In the genomic region with DNA sequence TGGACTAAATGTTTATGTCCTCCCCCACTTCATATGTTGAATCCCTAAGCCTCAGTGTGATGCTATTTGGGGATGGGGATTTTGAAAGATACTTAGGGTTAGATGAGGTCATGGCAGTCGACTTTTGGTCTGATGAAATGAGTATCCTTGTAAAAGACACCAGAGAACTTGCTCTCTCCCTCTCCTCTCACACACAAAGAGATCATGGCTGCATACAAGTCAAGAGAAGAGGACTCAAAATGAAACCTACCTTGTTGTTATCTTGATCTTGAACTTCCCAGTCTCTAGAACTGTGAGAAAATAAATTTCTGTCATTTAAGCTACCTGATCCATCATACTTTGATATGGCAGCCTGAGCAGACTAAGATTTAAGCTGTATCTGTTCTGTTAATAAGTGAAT, we compare ENCODE assay signal across 18 cellular contexts.
"Had no signal": no experiment of that assay in that cellular context is flagged by ENCODE, and none has a peak within 500 bp of the region (broad histone marks: within the 10 kb centered on the region; RNA-seq: fewer than 3 reads in every experiment).

No MANE protein-coding gene starts in this region.

- H3K36me3 Mint-ChIP-seq: activated CD4-positive, alpha-beta memory T cell treated with anti-CD3 and anti-CD28 coated beads for 36 hours; activated naive CD8-positive, alpha-beta T cell treated with anti-CD3 and anti-CD28 coated beads for 36 hours; mesothelial cell of epicardium had no signal

- ATAC-seq: activated T-cell treated with anti-CD3 and anti-CD28 coated beads, Interleukin-2, amount 50 U/mL, for 72 hours; gastroesophageal sphincter; lower lobe of right lung; stimulated activated naive CD8-positive, alpha-beta T cell treated with anti-CD3 and anti-CD28 coated beads, Interleukin-15, amount 100 ng/mL, for 72 hours had no signal

- H3K27me3 ChIP-seq: brain microvascular endothelial cell, gastroesophageal sphincter, ovary had no signal

- H3K4me1 Mint-ChIP-seq: activated naive CD8-positive, alpha-beta T cell treated with anti-CD3 and anti-CD28 coated beads for 36 hours; mesothelial cell of epicardium; neural crest cell; stimulated activated naive CD8-positive, alpha-beta T cell treated with anti-CD3 and anti-CD28 coated beads, Interleukin-15, amount 100 ng/mL, for 72 hours had no signal

- H3K9me3 ChIP-seq: gastroesophageal sphincter, lower lobe of right lung, ovary, thoracic aorta had no signal

- H3K9me3 Mint-ChIP-seq: activated CD4-positive, alpha-beta memory T cell treated with anti-CD3 and anti-CD28 coated beads for 36 hours; activated naive CD8-positive, alpha-beta T cell treated with anti-CD3 and anti-CD28 coated beads for 36 hours; activated T-cell treated with anti-CD3 and anti-CD28 coated beads, Interleukin-2, amount 50 U/mL, for 72 hours; mesothelial cell of epicardium; neural crest cell; stimulated activated naive CD8-positive, alpha-beta T cell treated with anti-CD3 and anti-CD28 coated beads, Interleukin-15, amount 100 ng/mL, for 72 hours had no signal

- H3K27me3 Mint-ChIP-seq: activated CD4-positive, alpha-beta memory T cell treated with anti-CD3 and anti-CD28 coated beads for 36 hours; stimulated activated naive CD8-positive, alpha-beta T cell treated with anti-CD3 and anti-CD28 coated beads, Interleukin-15, amount 100 ng/mL, for 72 hours had no signal

- DNase-seq: activated CD4-positive, alpha-beta memory T cell treated with anti-CD3 and anti-CD28 coated beads for 36 hours; activated gamma-delta T cell treated with Interleukin-2 at 50 U/mL for 16 hours; activated naive CD8-positive, alpha-beta T cell treated with anti-CD3 and anti-CD28 coated beads for 36 hours; activated T-cell treated with anti-CD3 and anti-CD28 coated beads, Interleukin-2, amount 50 U/mL, for 72 hours; brain microvascular endothelial cell; effector memory CD4-positive, alpha-beta T cell; hippocampal formation; kidney glomerular epithelial cell; lower lobe of right lung; ovary; stimulated activated CD4-positive, alpha-beta T cell treated with anti-CD3 and anti-CD28 coated beads, Interleukin-4, amount 100 ng/mL, for 1 hour; stimulated activated CD8-positive, alpha-beta memory T cell treated with anti-CD3 and anti-CD28 coated beads, Interleukin-4, amount 100 ng/mL, for 48 hours; stimulated activated naive CD8-positive, alpha-beta T cell treated with anti-CD3 and anti-CD28 coated beads, Interleukin-15, amount 100 ng/mL, for 72 hours had no signal

- H3K4me3 Mint-ChIP-seq: activated CD4-positive, alpha-beta memory T cell treated with anti-CD3 and anti-CD28 coated beads for 36 hours; activated naive CD8-positive, alpha-beta T cell treated with anti-CD3 and anti-CD28 coated beads for 36 hours; activated T-cell treated with anti-CD3 and anti-CD28 coated beads, Interleukin-2, amount 50 U/mL, for 72 hours; mesothelial cell of epicardium; neural crest cell; stimulated activated naive CD8-positive, alpha-beta T cell treated with anti-CD3 and anti-CD28 coated beads, Interleukin-15, amount 100 ng/mL, for 72 hours had no signal

- H3K27ac Mint-ChIP-seq: activated CD4-positive, alpha-beta memory T cell treated with anti-CD3 and anti-CD28 coated beads for 36 hours; activated naive CD8-positive, alpha-beta T cell treated with anti-CD3 and anti-CD28 coated beads for 36 hours; activated T-cell treated with anti-CD3 and anti-CD28 coated beads, Interleukin-2, amount 50 U/mL, for 72 hours; mesothelial cell of epicardium; stimulated activated naive CD8-positive, alpha-beta T cell treated with anti-CD3 and anti-CD28 coated beads, Interleukin-15, amount 100 ng/mL, for 72 hours had no signal

- H3K27ac ChIP-seq: brain microvascular endothelial cell, epithelial cell of prostate, gastroesophageal sphincter, lower lobe of right lung, ovary, thoracic aorta had no signal

- H3K4me1 ChIP-seq: gastroesophageal sphincter, lower lobe of right lung had no signal

- H3K36me3 ChIP-seq: brain microvascular endothelial cell, gastroesophageal sphincter, lower lobe of right lung, ovary, thoracic aorta had no signal

- H3K4me3 ChIP-seq: gastroesophageal sphincter, lower lobe of right lung, ovary, thoracic aorta had no signal
